Comparison of ENCODE assay signal across 8 cellular contexts in genomic region chr20:19661717-19662637, GRCh38.
DNase-seq lines count a peak whose midpoint lies in the region; ATAC-seq, FAIRE-seq and TF ChIP-seq lines count a peak whose summit lies in the region.

No MANE protein-coding gene starts in this region.

- intact Hi-C loops in breast epithelium (cut with DNase I; ENCODE audit: low total_unique reads): loop anchor here (5.0 kb wide), 1 partner anchor 460 kb away; no protein-coding TSS in a partner anchor

- H3K27me3 ChIP-seq in breast epithelium (no peaks in the 10 kb centered on the region), keratinocyte (ENCODE audit: control insufficient read depth, extremely low read depth, insufficient read depth, low read length) (peaks cover 3% of the 10 kb centered on the region)

- H4K20me1 ChIP-seq in keratinocyte (ENCODE audit: control insufficient read depth, extremely low read depth, insufficient read depth, low read length): no peaks in the 10 kb centered on the region

- H3K36me3 ChIP-seq in breast epithelium: no peaks in the 10 kb centered on the region
- H3K36me3 ChIP-seq in keratinocyte (ENCODE audit: control insufficient read depth in 2 of 2, extremely low read depth in 1 of 2, insufficient read depth in 2 of 2, low read length in 2 of 2): no peaks in the 10 kb centered on the region

- TF ChIP-seq POLR2A in breast epithelium (IDR thresholded peaks at IDR 0.05): no peak

- no peaks in the 10 kb centered on the region for H3K79me2 ChIP-seq in keratinocyte (ENCODE audit: control insufficient read depth, insufficient read depth, low read length)

- dilution Hi-C loops in keratinocyte (cut with MboI; ENCODE audit: extremely low pct_ligation_motif_present, low sequenced_read_pairs): no loop called here

- no peaks in the 10 kb centered on the region for H3K9me1 ChIP-seq in keratinocyte (ENCODE audit: control insufficient read depth, extremely low read depth, insufficient read depth, low read length)

- no peak overlapping the region for H3K27ac ChIP-seq in breast epithelium
- no peak overlapping the region for H3K27ac ChIP-seq in keratinocyte (ENCODE audit: control insufficient read depth, insufficient read depth, low read length)

- peak; percentile 96 to 97 (median 96) for TF ChIP-seq CTCF in breast epithelium (IDR thresholded peaks at IDR 0.05)
- TF ChIP-seq CTCF in keratinocyte (optimal IDR thresholded peaks at IDR 0.05 in 1 of 3, IDR thresholded peaks at IDR 0.05 in 1 of 3, conservative IDR thresholded peaks at IDR 0.05 in 1 of 3; ENCODE audit: extremely low read depth in 1 of 3, insufficient read depth in 2 of 3, low read length in 3 of 3): peak; percentile 90 to 99 (median 93)

- H3K4me3 ChIP-seq in breast epithelium (peak overlapping the region in 1 of 3 donors; percentile 20), keratinocyte (ENCODE audit: control insufficient read depth in 2 of 3, extremely low read depth in 1 of 3, insufficient read depth in 2 of 3, low read depth in 1 of 3, low read length in 3 of 3) (no peak overlapping the region)

- H3K9me3 ChIP-seq in breast epithelium (no peaks in the 10 kb centered on the region), keratinocyte (ENCODE audit: control insufficient read depth, low read depth, low read length) (no peaks in the 10 kb centered on the region)

- ATAC-seq in GM21723 (IDR thresholded peaks at IDR 0.05; ENCODE audit: unreplicated experiment) (peak; percentile 56), HG02678 (IDR thresholded peaks at IDR 0.05; ENCODE audit: unreplicated experiment) (no peak)

- DNase-seq in COR-L47 (lab: John Stamatoyannopoulos, UW): peak; percentile 63
- peak; percentile 5 to 22 for DNase-seq in NCI-H187 (lab: John Stamatoyannopoulos, UW)
- peak; percentile 5 for DNase-seq in T follicular helper cell (ENCODE audit: low read depth)
- DNase-seq in breast epithelium (ENCODE audit: low spot score in 2 of 2): peak; percentile 56 to 63
- peak; percentile 33 for DNase-seq in keratinocyte (ENCODE audit: low read depth, low spot score)
- DNase-seq in stimulated activated CD4-positive, alpha-beta T cell treated with anti-CD3 and anti-CD28 coated beads, Interleukin-15, amount 100 ng/mL, for 24 hours: peak; percentile 58

- no peak overlapping the region for H3K4me2 ChIP-seq in keratinocyte (ENCODE audit: control insufficient read depth, extremely low read depth, insufficient read depth, low read depth, low read length)

- FAIRE-seq in keratinocyte (lab: Jason Lieb, UNC): peak; percentile 85

- H3K4me1 ChIP-seq in breast epithelium (no peaks in the 10 kb centered on the region), keratinocyte (ENCODE audit: control insufficient read depth, extremely low read depth, insufficient read depth, low read length) (no peaks in the 10 kb centered on the region)

- no peak overlapping the region for H2AFZ ChIP-seq in keratinocyte (ENCODE audit: control insufficient read depth, low read length)

- no peak overlapping the region for H3K9ac ChIP-seq in keratinocyte (ENCODE audit: control insufficient read depth, extremely low read depth, insufficient read depth, low read length)

Comparison
In these comparisons a context has a peak if more than half of its experiments do, and no peak if none do; other contexts are left out.
1. DNase-seq: peak in every context shown above with its lines; median percentile 63 in COR-L47; 60 in breast epithelium; 58 in stimulated activated CD4-positive, alpha-beta T cell treated with anti-CD3 and anti-CD28 coated beads, Interleukin-15, amount 100 ng/mL, for 24 hours; 33 in keratinocyte; 14 in NCI-H187; 5 in T follicular helper cell.